Comparison of ENCODE assay signal across 11 cellular contexts in genomic region chr4:113822555-113823290, GRCh38.
DNase-seq lines count a peak whose midpoint lies in the region; ATAC-seq and TF ChIP-seq lines count a peak whose summit lies in the region.
"Had no signal": no experiment of that assay in that cellular context is flagged by ENCODE, and none has a peak within 500 bp of the region (broad histone marks: within the 10 kb centered on the region; RNA-seq: fewer than 3 reads in every experiment).

No MANE protein-coding gene starts in this region.

- H3K56ac ChIP-seq in IMR-90 (ENCODE audit: extremely low read depth, insufficient read depth, low read length): no peak overlapping the region

- H3K4me1 ChIP-seq in IMR-90 (ENCODE audit: control insufficient read depth, insufficient read depth, low read length): peaks cover 18% of the 10 kb centered on the region

- H3K27ac ChIP-seq in IMR-90 (ENCODE audit: insufficient read depth, low read length): no peak overlapping the region

- DNase-seq in CD1c-positive myeloid dendritic cell (ENCODE audit: extremely low spot score): peak; percentile 25
- DNase-seq in IMR-90: no peak
- DNase-seq in HuH-7.5 (ENCODE audit: low spot score): no peak
- DNase-seq in activated CD8-positive, alpha-beta memory T cell treated with anti-CD3 and anti-CD28 coated beads, Interleukin-2, amount 50 U/mL, for 4 hours: no peak
- no peak for DNase-seq in NCI-H2029 (lab: John Stamatoyannopoulos, UW)
- no peak for DNase-seq in NCI-H1694 (lab: John Stamatoyannopoulos, UW)
- DNase-seq: activated effector memory CD4-positive, alpha-beta T cell treated with anti-CD3 and anti-CD28 coated beads, Interleukin-2, amount 50 U/mL, for 16 hours; C1 segment of cervical spinal cord; NCI-H1048 had no signal

- no peak overlapping the region for H2BK5ac ChIP-seq in IMR-90 (ENCODE audit: low read depth, low read length, poor library complexity, severe bottlenecking)

- no peak overlapping the region for H3K4me3 ChIP-seq in IMR-90 (ENCODE audit: insufficient read depth, low read depth, low read length)

- H3K36me3 ChIP-seq in IMR-90 (ENCODE audit: control insufficient read depth, insufficient read depth, low read length): no peaks in the 10 kb centered on the region

- POLR2A ChIA-PET in IMR-90 (lab: Charles Lee; ENCODE audit: unreplicated experiment): no interaction called here

- no peak overlapping the region for H2AFZ ChIP-seq in IMR-90 (replicated peaks; ENCODE audit: low read length, poor library complexity)

- ATAC-seq in GM19035 (IDR thresholded peaks at IDR 0.05; ENCODE audit: unreplicated experiment) (peak; percentile 79), HG02798 (IDR thresholded peaks at IDR 0.05; ENCODE audit: poor library complexity, unreplicated experiment) (peak; percentile 82), IMR-90 (ENCODE audit: low read depth) (no peak)

- no peak overlapping the region for H2BK120ac ChIP-seq in IMR-90 (ENCODE audit: low read depth, low read length)

- no peaks in the 10 kb centered on the region for H3K27me3 ChIP-seq in IMR-90 (ENCODE audit: control insufficient read depth, insufficient read depth, low read length)

- no peak overlapping the region for H4K5ac ChIP-seq in IMR-90 (ENCODE audit: low read depth, low read length)

- TF ChIP-seq POLR2A in IMR-90 (IDR thresholded peaks at IDR 0.05; ENCODE audit: low read depth, low read length): no peak

- H3K9me1 ChIP-seq in IMR-90 (ENCODE audit: insufficient read depth, low read length): 0 out of 2 replicates have a peak, but pooled peaks cover 2% of the 10 kb centered on the region

- H4K91ac ChIP-seq in IMR-90 (ENCODE audit: insufficient read depth, low read depth, low read length): no peak overlapping the region

- H4K8ac ChIP-seq in IMR-90 (ENCODE audit: low read depth in 2 of 2, low read length in 2 of 2): no peak overlapping the region

- H3K9me3 ChIP-seq in IMR-90 (ENCODE audit: control insufficient read depth, insufficient read depth, low read length): no peaks in the 10 kb centered on the region

- no peak for TF ChIP-seq CTCF in IMR-90 (conservative IDR thresholded peaks at IDR 0.05; ENCODE audit: low read depth, low read length)

- peak overlapping the region; percentile 22; the same call in 1 of the 2 replicates for H3K4me2 ChIP-seq in IMR-90 (ENCODE audit: low read depth, low read length)

- no peak overlapping the region for H2AK9ac ChIP-seq in IMR-90 (replicated peaks; ENCODE audit: low read depth, low read length, poor library complexity)

- no peak overlapping the region for H2BK20ac ChIP-seq in IMR-90 (ENCODE audit: low read depth, low read length)

- H2AK5ac ChIP-seq in IMR-90 (ENCODE audit: low read depth, low read length): no peak overlapping the region

- H3K79me1 ChIP-seq in IMR-90 (ENCODE audit: low read depth in 1 of 2, low read length in 2 of 2): no peaks in the 10 kb centered on the region

- H3K4ac ChIP-seq in IMR-90 (ENCODE audit: low read depth, low read length): no peak overlapping the region

- intact Hi-C loops in IMR-90 (cut with micrococcal nuclease): no loop called here

- BruUV-seq in IMR-90 (replicated peaks; lab: Mats Ljungman, UMichigan): no TSS peak

- no peak overlapping the region for H3K14ac ChIP-seq in IMR-90 (replicated peaks; ENCODE audit: low read depth, low read length)

- dilution Hi-C loops in IMR-90 (cut with HindIII; ENCODE audit: low sequenced_read_pairs, unreplicated experiment): no loop called here

- no peaks in the 10 kb centered on the region for H4K20me1 ChIP-seq in IMR-90 (ENCODE audit: insufficient read depth, low read length)

- no peak overlapping the region for H3K23ac ChIP-seq in IMR-90 (ENCODE audit: low read depth, low read length)

- H3K18ac ChIP-seq in IMR-90 (ENCODE audit: low read depth, low read length): no peak overlapping the region; the same call in 1 of the 2 replicates

- CTCF ChIA-PET in IMR-90 (lab: Yijun Ruan, JAX): interaction anchor here (0.6 to 1.2 kb wide), 3 partner anchors 17 to 386 kb away, joined by 3 to 6 read pairs (median 6); no protein-coding TSS in a partner anchor

- in situ Hi-C loops in IMR-90 (cut with MboI; ENCODE audit: low sequenced_read_pairs): no loop called here

- WGBS in IMR-90 (ENCODE audit: extremely low coverage in 2 of 2, insufficient read length in 1 of 2), 2 experiments: no CpG with 5 or more reads among the region's 1 CpG

- no peak for TF ChIP-seq RAD21 in IMR-90 (IDR thresholded peaks at IDR 0.05; ENCODE audit: low read length)

- H3K9ac ChIP-seq in IMR-90 (ENCODE audit: low read depth, low read length): no peak overlapping the region

- H2BK15ac ChIP-seq in IMR-90 (ENCODE audit: low read depth, low read length): no peak overlapping the region

TF ChIP-seq in IMR-90, 13 proteins besides CTCF, POLR2A, EP300 and RAD21:
- TF ChIP-seq CHD1 (IDR thresholded peaks at IDR 0.05; ENCODE audit: low read depth, low read length) (no peak), BHLHE40 (IDR thresholded peaks at IDR 0.05; ENCODE audit: low read depth, low read length) (no peak), MAZ (IDR thresholded peaks at IDR 0.05; ENCODE audit: borderline replicate concordance, low read depth, low read length) (no peak), RCOR1 (IDR thresholded peaks at IDR 0.05; ENCODE audit: insufficient replicate concordance, low read length) (no peak), MXI1 (IDR thresholded peaks at IDR 0.05; ENCODE audit: borderline replicate concordance, low read depth, low read length) (no peak), USF2 (IDR thresholded peaks at IDR 0.05; ENCODE audit: low read depth, low read length) (no peak), RFX5 (IDR thresholded peaks at IDR 0.05; ENCODE audit: low read depth, low read length) (no peak), SMC3 (IDR thresholded peaks at IDR 0.05; ENCODE audit: low read depth, low read length) (no peak), NFE2L2 (IDR thresholded peaks at IDR 0.05; ENCODE audit: low read depth, low read length) (no peak), CEBPB (IDR thresholded peaks at IDR 0.05; ENCODE audit: low read depth, low read length) (no peak)
- TF ChIP-seq, protein P1, sequence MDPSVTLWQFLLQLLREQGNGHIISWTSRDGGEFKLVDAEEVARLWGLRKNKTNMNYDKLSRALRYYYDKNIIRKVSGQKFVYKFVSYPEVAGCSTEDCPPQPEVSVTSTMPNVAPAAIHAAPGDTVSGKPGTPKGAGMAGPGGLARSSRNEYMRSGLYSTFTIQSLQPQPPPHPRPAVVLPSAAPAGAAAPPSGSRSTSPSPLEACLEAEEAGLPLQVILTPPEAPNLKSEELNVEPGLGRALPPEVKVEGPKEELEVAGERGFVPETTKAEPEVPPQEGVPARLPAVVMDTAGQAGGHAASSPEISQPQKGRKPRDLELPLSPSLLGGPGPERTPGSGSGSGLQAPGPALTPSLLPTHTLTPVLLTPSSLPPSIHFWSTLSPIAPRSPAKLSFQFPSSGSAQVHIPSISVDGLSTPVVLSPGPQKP (IDR thresholded peaks at IDR 0.05; ENCODE audit: borderline replicate concordance, low read depth, low read length): no peak
